In genomic region chr5:172778223-172778814, GRCh38 we compare ENCODE assay signal across 8 cellular contexts. TPM values are rescaled to one million over a fixed set of nuclear protein-coding genes. Genes with fewer than 3 reads are reported as not detected.
DNase-seq lines count a peak whose midpoint lies in the region; ATAC-seq, FAIRE-seq and TF ChIP-seq lines count a peak whose summit lies in the region.

No MANE protein-coding gene starts in this region.

- ATAC-seq in heart left ventricle = peak in 2 of 4 donors; percentile 21 to 63
- ATAC-seq in Right ventricle myocardium superior (ENCODE audit: poor library complexity) = no peak
- peak; percentile 34 for ATAC-seq in lung (ENCODE audit: insufficient read depth, low FRiP score)
- ATAC-seq in aorta (ENCODE audit: low FRiP score) = peak; percentile 54
- ATAC-seq in GM18868 (IDR thresholded peaks at IDR 0.05; ENCODE audit: unreplicated experiment) = no peak

- FAIRE-seq in kidney (lab: Jason Lieb, UNC) = no peak

- H3K9ac ChIP-seq in kidney (ENCODE audit: low read length in 2 of 2) = no peak overlapping the region

- TF ChIP-seq CTCF in heart left ventricle (IDR thresholded peaks at IDR 0.05) = no peak
- no peak for TF ChIP-seq CTCF in lung (IDR thresholded peaks at IDR 0.05; ENCODE audit: control extremely low read depth, extremely low read depth)
- TF ChIP-seq CTCF in kidney (IDR thresholded peaks at IDR 0.05; ENCODE audit: borderline replicate concordance, extremely low read depth, insufficient read depth) = no peak

- no peaks in the 10 kb centered on the region for H3K27me3 ChIP-seq in heart left ventricle
- no peaks in the 10 kb centered on the region for H3K27me3 ChIP-seq in lung (ENCODE audit: control insufficient read depth, insufficient read depth)
- no peaks in the 10 kb centered on the region for H3K27me3 ChIP-seq in aorta (ENCODE audit: control insufficient read depth in 1 of 2, insufficient read depth in 2 of 2, low read length in 1 of 2)

- H3K4me3 ChIP-seq in heart left ventricle = peak overlapping the region in 1 of 12 donors; percentile 10
- H3K4me3 ChIP-seq in lung = no peak overlapping the region
- H3K4me3 ChIP-seq in aorta (ENCODE audit: low read length in 2 of 2) = no peak overlapping the region
- H3K4me3 ChIP-seq in kidney (ENCODE audit: low read length in 2 of 2) = no peak overlapping the region

- H3K9me3 ChIP-seq in heart left ventricle (no peaks in the 10 kb centered on the region), lung (ENCODE audit: control insufficient read depth in 2 of 2, insufficient read depth in 1 of 2, low read length in 1 of 2) (peaks cover 0 to 2% of the 10 kb centered on the region in 2 donors), aorta (ENCODE audit: control insufficient read depth, low read length) (no peaks in the 10 kb centered on the region), kidney (ENCODE audit: control insufficient read depth in 1 of 2, low read length in 2 of 2) (no peaks in the 10 kb centered on the region)

- DNase-seq in heart left ventricle (peak in 1 of 5 donors; percentile 23), Right ventricle myocardium superior (no peak), amniotic epithelial cell (ENCODE audit: low read depth) (peak; percentile 83), lung (ENCODE audit: low spot score) (no peak), aorta (peak in 1 of 2 donors; percentile 62), pons (ENCODE audit: low spot score) (no peak), kidney (no peak)

- peak overlapping the region in 10 of 12 donors; percentile 8 to 100 (median 56) for H3K27ac ChIP-seq in heart left ventricle
- H3K27ac ChIP-seq in lung (ENCODE audit: low read depth in 1 of 2, low read length in 1 of 2) = peak overlapping the region; percentile 65 to 94
- peak overlapping the region in 1 of 2 donors; percentile 60 for H3K27ac ChIP-seq in aorta (ENCODE audit: low read depth in 1 of 2, low read length in 2 of 2)
- H3K27ac ChIP-seq in kidney (ENCODE audit: low read depth in 2 of 2, low read length in 2 of 2) = no peak overlapping the region

- TF ChIP-seq POLR2A in heart left ventricle (IDR thresholded peaks at IDR 0.05) = no peak

- H3K36me3 ChIP-seq in heart left ventricle (no peaks in the 10 kb centered on the region), lung (ENCODE audit: control insufficient read depth in 2 of 2, insufficient read depth in 2 of 2, low read length in 2 of 2) (no peaks in the 10 kb centered on the region), aorta (ENCODE audit: control insufficient read depth in 1 of 2, insufficient read depth in 2 of 2, low read length in 1 of 2) (no peaks in the 10 kb centered on the region), kidney (ENCODE audit: control insufficient read depth in 1 of 2, insufficient read depth in 2 of 2, low read length in 2 of 2) (no peaks in the 10 kb centered on the region)

- 93 to 96% (median 93%) methylated on average over 6 to 7 of the region's 7 CpGs for WGBS in heart left ventricle, 4 donors
- WGBS in lung, 2 donors = 86 to 94% methylated on average over 7 of the region's 7 CpGs
- 85 to 86% methylated on average over 7 of the region's 7 CpGs for WGBS in aorta, 2 donors

- peaks cover 0 to 57% (median 7%) of the 10 kb centered on the region in 12 donors for H3K4me1 ChIP-seq in heart left ventricle
- H3K4me1 ChIP-seq in lung (ENCODE audit: control insufficient read depth in 2 of 2, insufficient read depth in 2 of 2, low read length in 2 of 2) = peaks cover 3 to 18% of the 10 kb centered on the region in 2 donors
- H3K4me1 ChIP-seq in aorta (ENCODE audit: control insufficient read depth in 1 of 2, insufficient read depth in 2 of 2, low read length in 2 of 2) = peaks cover 4 to 6% of the 10 kb centered on the region in 2 donors
- H3K4me1 ChIP-seq in kidney (ENCODE audit: control insufficient read depth in 1 of 2, insufficient read depth in 1 of 2, low read depth in 1 of 2, low read length in 2 of 2) = no peaks in the 10 kb centered on the region

- intact Hi-C loops in heart left ventricle (cut with DNase I) = loop anchor here in 5 of 10 donors (5.0 to 10.0 kb wide), 5 partner anchors 56 to 154 kb away; partner anchors contain the start of gene ERGIC1 (in 1 of the 5)
- intact Hi-C loops in Right ventricle myocardium superior (cut with DNase I) = loop anchor here (10.0 kb wide), 1 partner anchor 126 kb away; no protein-coding TSS in a partner anchor
- intact Hi-C loops in aorta (cut with DNase I) = no loop called here
- intact Hi-C loops in kidney (cut with DNase I) = no loop called here

RNA-seq across cellular contexts. Expression of gene DUSP1, which starts 7.3 kb away (rescaled TPM):
- total RNA-seq in heart left ventricle (100 to 1,000 TPM in 4 of 9 donors, 10 to 100 TPM in 5; 39.9 to 335 (median 78.2) TPM), Right ventricle myocardium superior (122 TPM), lung (100 to 1,000 TPM; 310 to 377 TPM), aorta (1,000 to 10,000 TPM in 1 of 2 donors, 100 to 1,000 TPM in 1; 293 to 1,994 TPM), kidney (172 TPM)
- polyA plus RNA-seq in heart left ventricle (100 to 1,000 TPM in 1 of 2 donors, 10 to 100 TPM in 1; 24.3 to 116 TPM), lung (1,000 to 10,000 TPM in 1 of 2 donors, 100 to 1,000 TPM in 1; 138 to 1,153 TPM), aorta (100 to 1,000 TPM; 178 to 515 TPM), kidney (ENCODE audit: insufficient read depth, low read depth, low replicate concordance) (298 TPM)

RNA-seq across cellular contexts. Expression of gene ERGIC1, which starts 55.7 kb away (rescaled TPM):
- total RNA-seq in heart left ventricle = 100 to 1,000 TPM in 1 of 9 donors, 10 to 100 TPM in 8; 67.0 to 109 (median 84.9) TPM
- 100 to 1,000 TPM in 1 of 2 donors, 10 to 100 TPM in 1; 66.6 to 115 TPM for polyA plus RNA-seq in heart left ventricle
- 75.5 TPM for total RNA-seq in Right ventricle myocardium superior
- 100 to 1,000 TPM in 1 of 2 donors, 10 to 100 TPM in 1; 62.2 to 215 TPM for total RNA-seq in lung
- polyA plus RNA-seq in lung = 100 to 1,000 TPM; 122 to 204 TPM
- total RNA-seq in aorta = 100 to 1,000 TPM; 135 to 170 TPM
- polyA plus RNA-seq in aorta = 100 to 1,000 TPM; 122 to 125 TPM
- total RNA-seq in kidney = 183 TPM
- 88.0 TPM for polyA plus RNA-seq in kidney (ENCODE audit: insufficient read depth, low read depth, low replicate concordance)

Comparison
In these comparisons a context has a peak if more than half of its experiments do, and no peak if none do; other contexts are left out.
1. ATAC-seq: peak in lung (single experiment) and aorta (single experiment); none in Right ventricle myocardium superior (single experiment) and GM18868 (single experiment).
2. H3K27ac ChIP-seq: peak in heart left ventricle (10 of 12) and lung (2 of 2); none in kidney (0 of 2).